In genomic region chr14:64806862-64807495, GRCh38 we compare ENCODE assay signal across 20 cellular contexts.
DNase-seq lines count a peak whose midpoint lies in the region; ATAC-seq, FAIRE-seq and TF ChIP-seq lines count a peak whose summit lies in the region.
"Had no signal": no experiment of that assay in that cellular context is flagged by ENCODE, and none has a peak within 500 bp of the region (broad histone marks: within the 10 kb centered on the region; RNA-seq: fewer than 3 reads in every experiment).

No MANE protein-coding gene starts in this region.

- intact Hi-C loops in right cardiac atrium (cut with DNase I) = no loop called here
- intact Hi-C loops in Right ventricle myocardium inferior (cut with DNase I) = no loop called here
- intact Hi-C loops in mammary epithelial cell (cut with micrococcal nuclease) = no loop called here
- intact Hi-C loops in HepG2 (cut with micrococcal nuclease; ENCODE audit: unreplicated experiment) = no loop called here

- TF ChIP-seq EP300 in HepG2 (IDR thresholded peaks at IDR 0.05; ENCODE audit: low read depth in 2 of 2, low read length in 2 of 2) (no peak), HepG2 (CRISPR knock-in tag; IDR thresholded peaks at IDR 0.05; ENCODE audit: borderline replicate concordance) (no peak)

- no peak overlapping the region for H3K4me3 ChIP-seq in right cardiac atrium (ENCODE audit: low read length)
- no peak overlapping the region for H3K4me3 ChIP-seq in mammary epithelial cell (replicated peaks in 1 of 3; ENCODE audit: insufficient read depth in 1 of 3, low read depth in 2 of 3, low read length in 3 of 3)
- H3K4me3 ChIP-seq in osteoblast (ENCODE audit: insufficient read depth, low read length) = peak overlapping the region; percentile 9
- H3K4me3 ChIP-seq in HepG2 (replicated peaks in 1 of 3; ENCODE audit: insufficient read depth in 1 of 3, low read depth in 2 of 3, low read length in 3 of 3) = no peak overlapping the region
- H3K4me3 ChIP-seq: lung, Peyer's patch, thyroid gland had no signal

- no peak for TF ChIP-seq POLR2A in HepG2 (IDR thresholded peaks at IDR 0.05; ENCODE audit: insufficient read depth in 1 of 2, low read depth in 2 of 2, low read length in 2 of 2)

- ATAC-seq in right cardiac atrium (no peak), Right ventricle myocardium inferior (no peak), HepG2 (no peak)
- ATAC-seq in activated T-cell treated with anti-CD3 and anti-CD28 coated beads, Interleukin-2, amount 50 U/mL, for 4 hours = no peak
- ATAC-seq: naive thymus-derived CD8-positive, alpha-beta T cell had no signal

- in situ Hi-C loops in mammary epithelial cell (cut with MboI; ENCODE audit: low sequenced_read_pairs in 2 of 2) (no loop called here), HepG2 (cut with HindIII; ENCODE audit: extremely low pct_ligation_motif_present, low pct_unique_long_range_greater_than_20kb) (no loop called here)

- WGBS in right cardiac atrium = 74% methylated on average over 6 of the region's 6 CpGs
- WGBS in mammary epithelial cell (ENCODE audit: low coverage, missing lambda C conversion rate) = 70% methylated on average over 6 of the region's 6 CpGs
- WGBS in HepG2 (ENCODE audit: low lambda C conversion rate) = 16% methylated on average over 6 of the region's 6 CpGs

- H3K9me3 Mint-ChIP-seq in activated T-cell treated with anti-CD3 and anti-CD28 coated beads, Interleukin-2, amount 50 U/mL, for 4 hours = no peaks in the 10 kb centered on the region
- H3K9me3 Mint-ChIP-seq: brain; CD4-positive, alpha-beta T cell; naive thymus-derived CD8-positive, alpha-beta T cell had no signal

- H3K4me1 Mint-ChIP-seq in activated T-cell treated with anti-CD3 and anti-CD28 coated beads, Interleukin-2, amount 50 U/mL, for 4 hours (ENCODE audit: low read depth) = no peaks in the 10 kb centered on the region
- H3K4me1 Mint-ChIP-seq: naive thymus-derived CD8-positive, alpha-beta T cell had no signal

- H3K27me3 ChIP-seq in right cardiac atrium (ENCODE audit: control insufficient read depth, insufficient read depth) = no peaks in the 10 kb centered on the region
- H3K27me3 ChIP-seq in mammary epithelial cell (ENCODE audit: insufficient read depth, low read length) = no peaks in the 10 kb centered on the region
- no peaks in the 10 kb centered on the region for H3K27me3 ChIP-seq in osteoblast (ENCODE audit: insufficient read depth, low read length)
- H3K27me3 ChIP-seq in HepG2 (ENCODE audit: control insufficient read depth in 1 of 2, insufficient read depth in 2 of 2, low read length in 2 of 2) = peaks cover 0 to 3% of the 10 kb centered on the region in 2 experiments; a peak in 1 of 5 replicates
- H3K27me3 ChIP-seq: Peyer's patch, thyroid gland had no signal

- no peaks in the 10 kb centered on the region for H3K36me3 Mint-ChIP-seq in activated T-cell treated with anti-CD3 and anti-CD28 coated beads, Interleukin-2, amount 50 U/mL, for 4 hours (ENCODE audit: insufficient read depth)
- H3K36me3 Mint-ChIP-seq: brain; naive thymus-derived CD8-positive, alpha-beta T cell had no signal

- DNase-seq in right cardiac atrium = no peak
- DNase-seq in Right ventricle myocardium inferior (ENCODE audit: missing footprints) = no peak
- DNase-seq in mammary epithelial cell = no peak
- DNase-seq in osteoblast (ENCODE audit: insufficient read length, low spot score, missing footprints) = no peak
- DNase-seq in GM03348 (ENCODE audit: low spot score) = no peak
- no peak for DNase-seq in activated T-cell treated with anti-CD3 and anti-CD28 coated beads, Interleukin-2, amount 50 U/mL, for 4 hours
- DNase-seq in HepG2 (ENCODE audit: low spot score) = no peak
- DNase-seq in HPDE6-E6E7 (ENCODE audit: extremely low spot score) = no peak
- DNase-seq: activated naive CD4-positive, alpha-beta T cell treated with anti-CD3 and anti-CD28 coated beads, Interleukin-2, amount 50 U/mL, for 16 hours; activated T-cell treated with anti-CD3 and anti-CD28 coated beads for 4 hours; CD4-positive, alpha-beta T cell; dermis blood vessel endothelial cell; NCI-H1436 treated with DMSO at 0.1 percent for 48 hours; NCI-H82; Peyer's patch; stimulated activated CD4-positive, alpha-beta T cell treated with anti-CD3 and anti-CD28 coated beads, Interleukin-12 subunit alpha, Interleukin-12 subunit beta, amount 100 ng/mL, for 4 hours; thyroid gland had no signal

- H3K36me3 ChIP-seq in mammary epithelial cell (ENCODE audit: insufficient read depth, low read length) (no peaks in the 10 kb centered on the region), osteoblast (ENCODE audit: insufficient read depth, low read length) (no peaks in the 10 kb centered on the region), HepG2 (replicated peaks in 1 of 2; ENCODE audit: control insufficient read depth in 1 of 2, insufficient read depth in 2 of 2, low read length in 2 of 2) (no peaks in the 10 kb centered on the region)
- H3K36me3 ChIP-seq: Peyer's patch, thyroid gland had no signal

- H4K20me1 ChIP-seq in mammary epithelial cell (ENCODE audit: insufficient read depth, low read length) (no peaks in the 10 kb centered on the region), osteoblast (ENCODE audit: insufficient read depth, low read length) (no peaks in the 10 kb centered on the region), HepG2 (ENCODE audit: insufficient read depth, low read length) (no peaks in the 10 kb centered on the region)

- no peak overlapping the region for H3K9ac ChIP-seq in mammary epithelial cell (ENCODE audit: insufficient read depth, low read length)
- H3K9ac ChIP-seq in HepG2 (ENCODE audit: insufficient read depth, low read depth, low read length) = no peak overlapping the region

- H2AFZ ChIP-seq in mammary epithelial cell (ENCODE audit: low read depth, low read length) = no peak overlapping the region
- peak overlapping the region; percentile 2 for H2AFZ ChIP-seq in osteoblast (ENCODE audit: low read length)
- H2AFZ ChIP-seq in HepG2 (ENCODE audit: low read length) = no peak overlapping the region

- TF ChIP-seq CTCF in mammary epithelial cell (conservative IDR thresholded peaks at IDR 0.05 in 1 of 2, IDR thresholded peaks at IDR 0.05 in 1 of 2; ENCODE audit: extremely low read depth in 1 of 2, insufficient read depth in 1 of 2, low read depth in 1 of 2, low read length in 2 of 2) = no peak
- no peak for TF ChIP-seq CTCF in osteoblast (IDR thresholded peaks at IDR 0.05; ENCODE audit: extremely low read depth, low read depth, low read length)
- no peak for TF ChIP-seq CTCF in HepG2 (CRISPR knock-in tag; IDR thresholded peaks at IDR 0.05)

- H3K4me1 ChIP-seq in right cardiac atrium (ENCODE audit: control insufficient read depth, insufficient read depth, low read length) (peaks cover 3% of the 10 kb centered on the region), mammary epithelial cell (ENCODE audit: insufficient read depth, low read length) (peaks cover 31% of the 10 kb centered on the region), osteoblast (ENCODE audit: insufficient read depth, low read length) (peaks cover 23% of the 10 kb centered on the region), HepG2 (ENCODE audit: insufficient read depth, low read length) (peaks cover 11% of the 10 kb centered on the region)
- H3K4me1 ChIP-seq: thyroid gland had no signal

- no peaks in the 10 kb centered on the region for H3K9me3 ChIP-seq in right cardiac atrium (ENCODE audit: control insufficient read depth, low read length)
- H3K9me3 ChIP-seq in mammary epithelial cell (replicated peaks; ENCODE audit: insufficient read depth, low read length) = no peaks in the 10 kb centered on the region
- H3K9me3 ChIP-seq in osteoblast (ENCODE audit: low read depth, low read length) = no peaks in the 10 kb centered on the region
- H3K9me3 ChIP-seq in HepG2 (ENCODE audit: low read length) = no peaks in the 10 kb centered on the region
- H3K9me3 ChIP-seq: Peyer's patch, thyroid gland had no signal

- POLR2A ChIA-PET in HepG2 (lab: Yijun Ruan, JAX) = no interaction called here

- TF ChIP-seq RAD21 in HepG2 (CRISPR knock-in tag; IDR thresholded peaks at IDR 0.05) = no peak

- FAIRE-seq in HepG2 (lab: Jason Lieb, UNC) = no peak

- H3K27me3 Mint-ChIP-seq in activated T-cell treated with anti-CD3 and anti-CD28 coated beads, Interleukin-2, amount 50 U/mL, for 4 hours (ENCODE audit: low read depth) = peaks cover 3% of the 10 kb centered on the region
- H3K27me3 Mint-ChIP-seq: CD4-positive, alpha-beta T cell had no signal

- peak overlapping the region; percentile 54 for H3K4me2 ChIP-seq in mammary epithelial cell (ENCODE audit: insufficient read depth, low read depth, low read length)
- peak overlapping the region; percentile 61 for H3K4me2 ChIP-seq in osteoblast (ENCODE audit: insufficient read depth, low read length)
- H3K4me2 ChIP-seq in HepG2 (ENCODE audit: low read depth, low read length) = no peak overlapping the region

- H3K4me3 Mint-ChIP-seq in activated T-cell treated with anti-CD3 and anti-CD28 coated beads, Interleukin-2, amount 50 U/mL, for 4 hours = no peak overlapping the region
- H3K4me3 Mint-ChIP-seq: brain; CD4-positive, alpha-beta T cell; naive thymus-derived CD8-positive, alpha-beta T cell had no signal

- CTCF ChIA-PET in mammary epithelial cell (lab: Charles Lee; ENCODE audit: low non-redundant PET) = no interaction called here
- CTCF ChIA-PET in HepG2 (lab: Yijun Ruan, JAX; ENCODE audit: low intra/inter-chr PET ratio, low total read pairs) = no interaction called here

- H3K27ac ChIP-seq in right cardiac atrium (ENCODE audit: low read length) (peak overlapping the region; percentile 59), mammary epithelial cell (ENCODE audit: insufficient read depth, low read depth, low read length) (peak overlapping the region; percentile 7), osteoblast (ENCODE audit: low read depth, low read length) (peak overlapping the region; percentile 78), HepG2 (ENCODE audit: extremely low read length, insufficient read depth, low read length) (no peak overlapping the region)
- H3K27ac ChIP-seq: thyroid gland had no signal

- dilution Hi-C loops in mammary epithelial cell (cut with HindIII; ENCODE audit: low sequenced_read_pairs) = loop anchor here (5.0 kb wide), 1 partner anchor 85 kb away; no protein-coding TSS in a partner anchor

- H3K79me2 ChIP-seq in mammary epithelial cell (ENCODE audit: insufficient read depth, low read length) (no peaks in the 10 kb centered on the region), osteoblast (ENCODE audit: insufficient read depth, low read length) (no peaks in the 10 kb centered on the region), HepG2 (ENCODE audit: insufficient read depth, low read length) (no peaks in the 10 kb centered on the region)

- BruUV-seq in mammary epithelial cell (replicated peaks; lab: Mats Ljungman, UMichigan) = no TSS peak
- no TSS peak for BruUV-seq in HepG2 (replicated peaks; lab: Mats Ljungman, UMichigan)

TF ChIP-seq in HepG2, 621 proteins besides CTCF, POLR2A, EP300 and RAD21:
- TF ChIP-seq ZNF672 (CRISPR knock-in tag; IDR thresholded peaks at IDR 0.05) (no peak), MAFK (conservative IDR thresholded peaks at IDR 0.05 in 1 of 2, IDR thresholded peaks at IDR 0.05 in 1 of 2; ENCODE audit: low read length in 2 of 2) (no peak), PRMT3 (CRISPR knock-in tag; IDR thresholded peaks at IDR 0.05; ENCODE audit: borderline replicate concordance, low read depth) (no peak)
